Comparison of ENCODE assay signal across 9 cellular contexts in genomic region chr7:84195295-84196006, GRCh38. TPM values are rescaled to one million over a fixed set of nuclear protein-coding genes. Genes with fewer than 3 reads are reported as not detected.
DNase-seq lines count a peak whose midpoint lies in the region; ATAC-seq and TF ChIP-seq lines count a peak whose summit lies in the region.
"Had no signal": no experiment of that assay in that cellular context is flagged by ENCODE, and none has a peak within 500 bp of the region (broad histone marks: within the 10 kb centered on the region; RNA-seq: fewer than 3 reads in every experiment).

No MANE protein-coding gene starts in this region.

- intact Hi-C loops in psoas muscle (cut with DNase I) = no loop called here

- H3K27ac ChIP-seq in SK-N-SH (ENCODE audit: low read depth in 2 of 2, low read length in 1 of 2) (peak overlapping the region in 1 of 2 experiments; percentile 74; a peak in 2 of 4 replicates), psoas muscle (no peak overlapping the region)
- H3K27ac ChIP-seq: neutrophil had no signal

- DNase-seq in SK-N-SH (no peak), fibroblast of peridontal ligament (ENCODE audit: extremely low read depth) (peak; percentile 43), psoas muscle (no peak)
- DNase-seq in stimulated activated CD4-positive, alpha-beta T cell treated with anti-CD3 and anti-CD28 coated beads, Interleukin-4, amount 100 ng/mL, for 24 hours = no peak

- H4K20me1 ChIP-seq in SK-N-SH (ENCODE audit: insufficient read depth) = no peaks in the 10 kb centered on the region

- H3K9ac ChIP-seq in SK-N-SH = peak overlapping the region; percentile 77

- H3K4me1 ChIP-seq in SK-N-SH (ENCODE audit: control insufficient read depth in 1 of 2, insufficient read depth in 2 of 2, low read depth in 1 of 2, low read length in 1 of 2) (peaks cover 3 to 19% of the 10 kb centered on the region in 2 experiments; a peak in 2 of 4 replicates), psoas muscle (no peaks in the 10 kb centered on the region)

- CTCF ChIA-PET in SK-N-SH (lab: Yijun Ruan, JAX) = interaction anchor here (0.9 to 1.8 kb wide), 5 partner anchors 12 to 1634 kb away, joined by 3 to 4 read pairs (median 3); no protein-coding TSS in a partner anchor

- peak overlapping the region; percentile 90 for H2AFZ ChIP-seq in SK-N-SH (ENCODE audit: low read depth)

- peaks cover 39% of the 10 kb centered on the region for H3K79me2 ChIP-seq in SK-N-SH (ENCODE audit: insufficient read depth)

- peaks cover 22% of the 10 kb centered on the region for H3F3A ChIP-seq in SK-N-SH (replicated peaks; ENCODE audit: insufficient read depth)

- POLR2A ChIA-PET in SK-N-SH (lab: Yijun Ruan, JAX) = no interaction called here

- H3K9me3 ChIP-seq in SK-N-SH = no peaks in the 10 kb centered on the region
- no peaks in the 10 kb centered on the region for H3K9me3 ChIP-seq in psoas muscle
- H3K9me3 ChIP-seq: neutrophil had no signal

- 39% methylated on average over 6 of the region's 6 CpGs for WGBS in SK-N-SH (ENCODE audit: low lambda C conversion rate)
- 17 to 28% (median 18%) methylated on average over 6 of the region's 6 CpGs for WGBS in psoas muscle, 3 donors

- no peak for TF ChIP-seq EP300 in SK-N-SH (IDR thresholded peaks at IDR 0.05; ENCODE audit: borderline replicate concordance in 1 of 2, low read depth in 1 of 2, low read length in 1 of 2)

- peak overlapping the region; percentile 65 for H3K4me3 ChIP-seq in GM08714 (ENCODE audit: low read length)
- peak overlapping the region; percentile 67 to 79 for H3K4me3 ChIP-seq in SK-N-SH (ENCODE audit: low read depth in 2 of 2, low read length in 1 of 2)
- peak overlapping the region; percentile 51 for H3K4me3 ChIP-seq in psoas muscle

- TF ChIP-seq CTCF in SK-N-SH (IDR thresholded peaks at IDR 0.05) (no peak), psoas muscle (IDR thresholded peaks at IDR 0.05) (no peak)

- H3K27me3 ChIP-seq in SK-N-SH (ENCODE audit: insufficient read depth) (no peaks in the 10 kb centered on the region), psoas muscle (ENCODE audit: insufficient read depth in 3 of 3, low read length in 2 of 3) (no peaks in the 10 kb centered on the region)

- no peaks in the 10 kb centered on the region; the same call in 1 of the 2 replicates for H3K9me2 ChIP-seq in SK-N-SH

- TF ChIP-seq RAD21 in SK-N-SH (IDR thresholded peaks at IDR 0.05; ENCODE audit: low read length) = no peak

- H3K4me2 ChIP-seq in SK-N-SH = peak overlapping the region; percentile 79

- H3K36me3 ChIP-seq in SK-N-SH (replicated peaks in 1 of 2; ENCODE audit: control insufficient read depth in 1 of 2, insufficient read depth in 2 of 2, low read length in 1 of 2) (no peaks in the 10 kb centered on the region), psoas muscle (ENCODE audit: insufficient read depth in 1 of 2, low read depth in 1 of 2) (no peaks in the 10 kb centered on the region)
- H3K36me3 ChIP-seq: neutrophil had no signal

- ATAC-seq in psoas muscle (no peak), GM19452 (IDR thresholded peaks at IDR 0.05; ENCODE audit: unreplicated experiment) (no peak), GM21528 (IDR thresholded peaks at IDR 0.05; ENCODE audit: low FRiP score, unreplicated experiment) (no peak), GM19467 (IDR thresholded peaks at IDR 0.05; ENCODE audit: unreplicated experiment) (no peak)

TF ChIP-seq in SK-N-SH, 30 proteins besides CTCF, POLR2A, EP300 and RAD21:
- TF ChIP-seq TCF12 (IDR thresholded peaks at IDR 0.05) (no peak), TAF1 (IDR thresholded peaks at IDR 0.05; ENCODE audit: borderline replicate concordance, low read depth, low read length) (no peak), MEF2A (IDR thresholded peaks at IDR 0.05; ENCODE audit: borderline replicate concordance, low read depth) (no peak), EZH2phosphoT487 (IDR thresholded peaks at IDR 0.05; ENCODE audit: borderline replicate concordance, low read depth) (no peak), JUND (IDR thresholded peaks at IDR 0.05) (no peak), USF1 (IDR thresholded peaks at IDR 0.05; ENCODE audit: borderline replicate concordance, low read depth) (no peak), REST (IDR thresholded peaks at IDR 0.05; ENCODE audit: low read depth, low read length) (no peak), ZBTB33 (IDR thresholded peaks at IDR 0.05; ENCODE audit: borderline replicate concordance, low read depth) (no peak), YY1 (IDR thresholded peaks at IDR 0.05; ENCODE audit: low read depth) (no peak), FOXM1 (IDR thresholded peaks at IDR 0.05; ENCODE audit: low read depth) (no peak), GABPA (IDR thresholded peaks at IDR 0.05; ENCODE audit: low read depth) (no peak), ELF1 (IDR thresholded peaks at IDR 0.05) (no peak), SIN3A (IDR thresholded peaks at IDR 0.05; ENCODE audit: borderline replicate concordance, low read depth, low read length) (no peak), USF2 (IDR thresholded peaks at IDR 0.05; ENCODE audit: borderline replicate concordance, low read depth, low read length) (no peak), FOSL2 (IDR thresholded peaks at IDR 0.05; ENCODE audit: borderline replicate concordance, low read depth) (no peak), PBX3 (IDR thresholded peaks at IDR 0.05) (no peak)

RNA-seq across cellular contexts. Expression of gene SEMA3A, which starts 0.9 kb away (rescaled TPM):
- 15.9 and 16.5 TPM in 2 replicates for polyA plus RNA-seq in SK-N-SH (2012; rRNA removed)
- polyA plus RNA-seq in SK-N-SH (2012; cell fraction: cytosol; rRNA removed) = 19.7 and 22.3 TPM in 2 replicates
- 9.0 and 20.4 TPM in 2 replicates for polyA plus RNA-seq in SK-N-SH (2012; cell fraction: nucleus; rRNA removed)
- total RNA-seq in psoas muscle = under 1 TPM; 0.15 to 0.79 (median 0.43) TPM
- under 1 TPM; 0.05 to 0.32 (median 0.14) TPM for polyA plus RNA-seq in psoas muscle

Comparison
In these comparisons a context has a peak if more than half of its experiments do, and no peak if none do; other contexts are left out.
1. RNA of gene SEMA3A, which starts 0.9 kb away (polyA plus RNA-seq): 9.0 to 22.3 TPM in SK-N-SH; 0.05 to 0.32 TPM in psoas muscle; every median in the first group is over 4 times any median in the second.
2. Peak in every context shown above with its lines, with median percentiles within 50 percentile points of each other: H3K4me3 ChIP-seq.